ENCODE assay signal across 8 cellular contexts in the genomic region with DNA sequence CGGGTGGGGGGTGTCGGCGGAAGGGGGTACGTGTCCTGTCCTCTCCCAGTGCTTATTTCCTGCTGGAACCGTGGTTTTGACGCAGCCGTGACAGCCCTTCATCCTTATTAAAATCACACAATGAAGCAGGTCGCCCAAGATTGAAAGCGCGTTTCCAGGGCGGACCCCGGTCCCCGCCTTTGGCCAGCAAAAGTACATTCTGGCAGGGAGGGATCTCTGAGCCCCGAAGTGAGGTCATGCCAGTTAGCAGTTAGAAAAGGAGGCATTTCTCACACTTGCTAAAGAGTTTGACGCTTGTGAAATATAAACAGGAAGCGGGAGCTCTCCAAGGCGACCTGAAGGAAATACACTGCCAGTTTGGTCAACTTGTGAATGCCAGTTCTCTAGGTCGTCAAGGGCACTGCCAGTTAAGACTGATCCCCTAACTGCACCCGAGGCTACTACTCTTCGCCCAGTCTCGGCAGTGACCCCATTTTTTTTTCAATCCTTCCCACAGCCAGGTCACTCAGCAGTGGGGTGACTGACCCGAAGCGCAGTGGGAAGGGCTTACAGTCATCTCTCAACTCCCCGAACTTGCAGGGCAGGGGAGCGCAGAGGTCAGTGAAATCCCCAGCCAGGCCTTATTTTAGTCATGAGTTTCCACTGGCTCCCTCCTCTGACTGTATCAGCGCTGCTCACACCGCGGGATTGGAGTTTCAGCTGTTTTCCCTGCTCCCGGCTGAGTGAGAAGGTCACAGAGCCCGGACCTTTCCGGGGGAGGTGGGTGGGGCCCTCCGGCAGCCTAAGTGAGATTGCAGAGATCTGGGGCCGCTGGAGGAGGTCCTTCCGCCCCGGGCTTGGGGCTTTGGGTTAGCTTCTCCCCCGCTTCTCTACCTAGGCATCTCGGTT. TPM values are rescaled to one million over a fixed set of nuclear protein-coding genes. Genes with fewer than 3 reads are reported as not detected.
A peak's percentile ranks its signal among the peaks of the same experiment; 100 is the strongest.
DNase-seq lines count a peak whose midpoint lies in the region; ATAC-seq and TF ChIP-seq lines count a peak whose summit lies in the region.

No MANE protein-coding gene starts in this region.

- peak; percentile 44 to 85 (median 80) for TF ChIP-seq POLR2A in body of pancreas (IDR thresholded peaks at IDR 0.05)

- peaks cover 0 to 1% (median 0%) of the 10 kb centered on the region in 7 donors for H3K9me3 Mint-ChIP-seq in CD4-positive, CD25-positive, alpha-beta regulatory T cell

- WGBS in body of pancreas, 2 donors: 4 to 5% methylated on average over 33 to 37 of the region's 37 CpGs

- DNase-seq in CD4-positive, CD25-positive, alpha-beta regulatory T cell: peak in 2 of 3 donors; percentile 23 to 69
- peak in 1 of 3 donors; percentile 18 for DNase-seq in T-helper 17 cell
- peak; percentile 82 to 89 (median 86) for DNase-seq in body of pancreas
- no peak for DNase-seq in NCI-H2107 treated with DMSO at 0.1 percent for 48 hours (lab: John Stamatoyannopoulos, UW; ENCODE audit: unreplicated experiment)

- H3K36me3 ChIP-seq in CD4-positive, CD25-positive, alpha-beta regulatory T cell (ENCODE audit: control insufficient read depth, insufficient read depth, low read length): no peaks in the 10 kb centered on the region
- no peaks in the 10 kb centered on the region for H3K36me3 ChIP-seq in body of pancreas (replicated peaks in 1 of 2; ENCODE audit: insufficient read depth in 1 of 2, low read depth in 2 of 2)
- peaks cover 12% of the 10 kb centered on the region for H3K36me3 ChIP-seq in skeletal muscle satellite cell (ENCODE audit: insufficient read depth, low read length)

- H3K4me1 Mint-ChIP-seq in CD4-positive, CD25-positive, alpha-beta regulatory T cell: peaks cover 10 to 37% (median 32%) of the 10 kb centered on the region in 4 donors
- peaks cover 33% of the 10 kb centered on the region for H3K4me1 Mint-ChIP-seq in T-helper 17 cell

- peak in 1 of 7 experiments; percentile 5 for TF ChIP-seq CTCF in body of pancreas (IDR thresholded peaks at IDR 0.05)

- peak overlapping the region; percentile 86 to 95 (median 92) for H3K4me3 Mint-ChIP-seq in CD4-positive, CD25-positive, alpha-beta regulatory T cell
- peak overlapping the region; percentile 98 for H3K4me3 Mint-ChIP-seq in T-helper 17 cell

- no peaks in the 10 kb centered on the region for H3K27me3 ChIP-seq in CD4-positive, CD25-positive, alpha-beta regulatory T cell (ENCODE audit: control insufficient read depth, insufficient read depth, low read length)
- H3K27me3 ChIP-seq in body of pancreas (no peaks in the 10 kb centered on the region), skeletal muscle satellite cell (ENCODE audit: control insufficient read depth, insufficient read depth, low read length) (no peaks in the 10 kb centered on the region)

- peak overlapping the region; percentile 95 for H3K4me2 ChIP-seq in skeletal muscle satellite cell (ENCODE audit: low read length)

- peak overlapping the region; percentile 94 for H3K9ac ChIP-seq in skeletal muscle satellite cell (ENCODE audit: low read depth, low read length)

- peak in 1 of 2 donors; percentile 7 for ATAC-seq in CD4-positive, CD25-positive, alpha-beta regulatory T cell (ENCODE audit: low read depth in 2 of 2)
- peak; percentile 23 for ATAC-seq in GM19468 (IDR thresholded peaks at IDR 0.05; ENCODE audit: extremely low read depth, unreplicated experiment)
- peak; percentile 35 for ATAC-seq in HG03575 (IDR thresholded peaks at IDR 0.05; ENCODE audit: extremely low read depth, insufficient number of reproducible peaks, low FRiP score, unreplicated experiment)
- ATAC-seq in T-helper 17 cell: peak; percentile 4
- ATAC-seq in body of pancreas: peak; percentile 15

- intact Hi-C loops in body of pancreas (cut with DNase I): no loop called here

- peak overlapping the region; percentile 87 to 98 (median 88) for H3K27ac Mint-ChIP-seq in CD4-positive, CD25-positive, alpha-beta regulatory T cell
- peak overlapping the region; percentile 98 for H3K27ac Mint-ChIP-seq in T-helper 17 cell

- peak overlapping the region; percentile 69 for H3K27ac ChIP-seq in CD4-positive, CD25-positive, alpha-beta regulatory T cell (ENCODE audit: insufficient read depth, low read length, poor library complexity, severe bottlenecking)
- H3K27ac ChIP-seq in body of pancreas: peak overlapping the region; percentile 97 to 100 (median 100)

- peaks cover 42% of the 10 kb centered on the region for H3K27me3 Mint-ChIP-seq in CD4-positive, CD25-positive, alpha-beta regulatory T cell
- no peaks in the 10 kb centered on the region for H3K27me3 Mint-ChIP-seq in T-helper 17 cell

- peaks cover 34% of the 10 kb centered on the region for H3K4me1 ChIP-seq in CD4-positive, CD25-positive, alpha-beta regulatory T cell (ENCODE audit: control insufficient read depth, insufficient read depth, low read length, poor library complexity, severe bottlenecking)
- H3K4me1 ChIP-seq in body of pancreas (peaks cover 34% of the 10 kb centered on the region), skeletal muscle satellite cell (ENCODE audit: control insufficient read depth, insufficient read depth, low read length) (peaks cover 31% of the 10 kb centered on the region)

- H3K4me3 ChIP-seq in CD4-positive, CD25-positive, alpha-beta regulatory T cell (ENCODE audit: low read depth, low read length): peak overlapping the region; percentile 84
- H3K4me3 ChIP-seq in body of pancreas (no peak overlapping the region), iPS-18c (ENCODE audit: insufficient read depth, low read depth, low read length) (peak overlapping the region; percentile 59), skeletal muscle satellite cell (ENCODE audit: low read length) (peak overlapping the region; percentile 77)

- no peaks in the 10 kb centered on the region for H3K36me3 Mint-ChIP-seq in CD4-positive, CD25-positive, alpha-beta regulatory T cell
- peaks cover 7% of the 10 kb centered on the region for H3K36me3 Mint-ChIP-seq in T-helper 17 cell (ENCODE audit: low read depth)

- H3K9me3 ChIP-seq in CD4-positive, CD25-positive, alpha-beta regulatory T cell (ENCODE audit: control insufficient read depth in 2 of 2, low read length in 2 of 2): no peaks in the 10 kb centered on the region
- no peaks in the 10 kb centered on the region for H3K9me3 ChIP-seq in T-helper 17 cell (ENCODE audit: control insufficient read depth, low read length, poor library complexity, severe bottlenecking)
- H3K9me3 ChIP-seq in body of pancreas: no peaks in the 10 kb centered on the region
- H3K9me3 ChIP-seq in iPS-18c (ENCODE audit: control insufficient read depth, insufficient read depth, low read length): no peaks in the 10 kb centered on the region
- H3K9me3 ChIP-seq in skeletal muscle satellite cell (replicated peaks; ENCODE audit: low read length): no peaks in the 10 kb centered on the region

RNA-seq across cellular contexts. Expression of a gene that starts 2.0 kb away (rescaled TPM):
- 44.4 TPM for total RNA-seq in CD4-positive, CD25-positive, alpha-beta regulatory T cell
- polyA plus RNA-seq in CD4-positive, CD25-positive, alpha-beta regulatory T cell: 1 to 10 TPM in 1 of 4 donors, under 1 TPM in 3; 0.65 to 1.2 (median 0.71) TPM
- total RNA-seq in T-helper 17 cell (100 to 1,000 TPM; 295 to 329 TPM), body of pancreas (10 to 100 TPM; 28.5 to 30.3 TPM)
- 38.8 and 45.0 TPM in 2 replicates for total RNA-seq in skeletal muscle satellite cell (2012; rRNA removed)

Comparison
In these comparisons a context has a peak if more than half of its experiments do, and no peak if none do; other contexts are left out.
1. H3K4me3 ChIP-seq: peak in CD4-positive, CD25-positive, alpha-beta regulatory T cell (single experiment), iPS-18c (single experiment) and skeletal muscle satellite cell (single experiment); none in body of pancreas (0 of 2).